Comparison of ENCODE assay signal across 6 cellular contexts in genomic region chr4:52966172-52966571, GRCh38.
"Had no signal": no experiment of that assay in that cellular context is flagged by ENCODE, and none has a peak within 500 bp of the region (broad histone marks: within the 10 kb centered on the region; RNA-seq: fewer than 3 reads in every experiment).

No MANE protein-coding gene starts in this region.

- H3K27ac ChIP-seq: HL-60 had no signal

- H3K4me3 ChIP-seq: GM23338 had no signal

- H2AFZ ChIP-seq: GM23338 had no signal

- ATAC-seq: GM23338, HepG2 had no signal

- H3K4me2 ChIP-seq: GM23338 had no signal

- H3K4me3 Mint-ChIP-seq: GM23338, H9, IgD-negative memory B cell had no signal

- H3K27me3 Mint-ChIP-seq: IgD-negative memory B cell had no signal

- H3K27ac Mint-ChIP-seq: GM23338, H9 had no signal

- DNase-seq: H9, HCEC 1CT had no signal

- H3K4me1 Mint-ChIP-seq: GM23338, H9, IgD-negative memory B cell had no signal
